In the genomic region with DNA sequence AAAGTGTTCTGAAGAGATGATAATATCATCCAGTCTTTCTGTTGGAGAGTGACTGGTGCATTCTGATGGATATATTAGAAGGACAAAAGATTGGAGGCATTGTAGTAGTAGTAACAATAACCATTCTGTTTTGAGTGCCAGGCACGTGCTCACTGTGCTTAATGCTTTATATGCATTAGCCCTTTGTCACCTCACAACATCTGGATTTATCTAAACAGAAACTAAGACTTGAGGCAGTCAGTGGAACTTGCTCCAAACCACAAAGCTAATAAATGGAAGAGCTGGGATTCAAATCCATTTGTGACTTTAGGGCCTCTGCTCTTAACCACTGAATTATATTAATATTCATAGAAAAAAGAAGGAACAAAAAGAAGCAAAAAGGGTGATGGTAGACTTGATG, we compare ENCODE assay signal across 17 cellular contexts.
DNase-seq lines count a peak whose midpoint lies in the region; ATAC-seq and TF ChIP-seq lines count a peak whose summit lies in the region.
"Had no signal": no experiment of that assay in that cellular context is flagged by ENCODE, and none has a peak within 500 bp of the region (broad histone marks: within the 10 kb centered on the region; RNA-seq: fewer than 3 reads in every experiment).

No MANE protein-coding gene starts in this region.

- no peak overlapping the region for H2AK5ac ChIP-seq in mesenchymal stem cell (ENCODE audit: low read length, severe bottlenecking)

- H3K4me1 ChIP-seq in mesenchymal stem cell (ENCODE audit: control insufficient read depth, insufficient read depth, low read depth, low read length): peaks cover 1% of the 10 kb centered on the region
- peaks cover 5% of the 10 kb centered on the region for H3K4me1 ChIP-seq in vagina
- H3K4me1 ChIP-seq: BLaER1 had no signal

- H4K8ac ChIP-seq in mesenchymal stem cell (ENCODE audit: low read length): no peak overlapping the region

- no peak overlapping the region for H4K91ac ChIP-seq in mesenchymal stem cell (ENCODE audit: low read length)

- no peak overlapping the region for H2AFZ ChIP-seq in mesenchymal stem cell (ENCODE audit: low read depth, low read length)
- H2AFZ ChIP-seq: GM23338 had no signal

- intact Hi-C loops in vagina (cut with DNase I): no loop called here

- H3K4me2 ChIP-seq in mesenchymal stem cell (ENCODE audit: low read length, poor library complexity, severe bottlenecking): no peak overlapping the region
- H3K4me2 ChIP-seq: A549, BLaER1, GM23338 had no signal

- ATAC-seq in HG03571 (IDR thresholded peaks at IDR 0.05; ENCODE audit: unreplicated experiment): no peak
- ATAC-seq in HG03108 (IDR thresholded peaks at IDR 0.05; ENCODE audit: unreplicated experiment): no peak
- ATAC-seq: A549, GM23338, K562 had no signal

- no peaks in the 10 kb centered on the region for H3K27me3 ChIP-seq in mesenchymal stem cell (ENCODE audit: control insufficient read depth in 1 of 2, insufficient read depth in 1 of 2, low read length in 2 of 2)
- no peaks in the 10 kb centered on the region for H3K27me3 ChIP-seq in vagina
- H3K27me3 ChIP-seq: BLaER1 had no signal

- peaks cover 11% of the 10 kb centered on the region for H3K79me1 ChIP-seq in mesenchymal stem cell (replicated peaks; ENCODE audit: low read length, poor library complexity, severe bottlenecking)

- no peak overlapping the region for H3K14ac ChIP-seq in mesenchymal stem cell (ENCODE audit: low read length in 2 of 2)

- H2BK12ac ChIP-seq in mesenchymal stem cell (ENCODE audit: low read length in 2 of 2): no peak overlapping the region

- H3K36me3 ChIP-seq in SK-N-MC (ENCODE audit: insufficient read depth, low read length) (no peaks in the 10 kb centered on the region), mesenchymal stem cell (ENCODE audit: control insufficient read depth in 1 of 2, insufficient read depth in 2 of 2, low read depth in 1 of 2, low read length in 2 of 2) (peaks cover 0 to 7% of the 10 kb centered on the region in 2 experiments), vagina (no peaks in the 10 kb centered on the region)

- H3K4ac ChIP-seq in mesenchymal stem cell (ENCODE audit: low read depth in 1 of 2, low read length in 2 of 2): no peak overlapping the region

- H3K4me3 ChIP-seq in SK-N-MC: no peak overlapping the region
- no peak overlapping the region for H3K4me3 ChIP-seq in fibroblast of mammary gland (ENCODE audit: control insufficient read depth, low read depth, low read length)
- no peak overlapping the region for H3K4me3 ChIP-seq in mesenchymal stem cell (ENCODE audit: insufficient read depth in 1 of 2, low read depth in 1 of 2, low read length in 2 of 2)
- no peak overlapping the region for H3K4me3 ChIP-seq in vagina
- H3K4me3 ChIP-seq: A549, BLaER1, GM23338, K562 had no signal

- DNase-seq in EH (ENCODE audit: low read depth): peak; percentile 28
- peak; percentile 34 for DNase-seq in SK-N-MC (ENCODE audit: low read depth, low spot score)
- DNase-seq in fibroblast of mammary gland (ENCODE audit: low read depth): peak; percentile 43
- peak; percentile 32 for DNase-seq in mesenchymal stem cell
- DNase-seq in vagina (ENCODE audit: extremely low spot score in 2 of 2): no peak
- DNase-seq: Calu3; CD4-positive, alpha-beta memory T cell; DND-41; HCEC 1CT; HFFc6 had no signal

- H3K27ac ChIP-seq in SK-N-MC (no peak overlapping the region), mesenchymal stem cell (ENCODE audit: low read length, poor library complexity, severe bottlenecking) (no peak overlapping the region), vagina (no peak overlapping the region)
- H3K27ac ChIP-seq: 22Rv1, A549, BLaER1 had no signal

- TF ChIP-seq CTCF in fibroblast of mammary gland (conservative IDR thresholded peaks at IDR 0.05; ENCODE audit: control insufficient read depth, insufficient read depth, low read depth, low read length) (no peak), vagina (IDR thresholded peaks at IDR 0.05) (no peak)

- no peak overlapping the region for H3K18ac ChIP-seq in mesenchymal stem cell (ENCODE audit: low read depth in 1 of 2, low read length in 2 of 2)

- H3K23ac ChIP-seq in mesenchymal stem cell (ENCODE audit: low read length in 2 of 2): no peak overlapping the region

- H3K9me3 ChIP-seq in SK-N-MC (ENCODE audit: low read depth, low read length) (no peaks in the 10 kb centered on the region), mesenchymal stem cell (ENCODE audit: control insufficient read depth, low read length) (no peaks in the 10 kb centered on the region), vagina (no peaks in the 10 kb centered on the region)
- H3K9me3 ChIP-seq: A549, BLaER1 had no signal

- H3K9ac ChIP-seq in SK-N-MC (ENCODE audit: insufficient read length) (no peak overlapping the region), mesenchymal stem cell (ENCODE audit: low read length) (no peak overlapping the region)
- H3K9ac ChIP-seq: BLaER1 had no signal

- no peak overlapping the region for H2BK5ac ChIP-seq in mesenchymal stem cell (ENCODE audit: low read depth, low read length, poor library complexity, severe bottlenecking)

- 50% methylated on average over 1 of the region's 1 CpG for WGBS in mesenchymal stem cell

- H2BK15ac ChIP-seq in mesenchymal stem cell (ENCODE audit: low read depth, poor library complexity, severe bottlenecking): no peak overlapping the region

- no peak for TF ChIP-seq POLR2A in vagina (IDR thresholded peaks at IDR 0.05)

- no peak overlapping the region for H2BK120ac ChIP-seq in mesenchymal stem cell (ENCODE audit: low read depth, low read length)

Comparison
In these comparisons a context has a peak if more than half of its experiments do, and no peak if none do; other contexts are left out.
1. DNase-seq: peak in EH (single experiment), SK-N-MC (single experiment), fibroblast of mammary gland (single experiment) and mesenchymal stem cell (single experiment); none in vagina (0 of 2).